ENCODE assay signal across 2 cellular contexts in the genomic region with DNA sequence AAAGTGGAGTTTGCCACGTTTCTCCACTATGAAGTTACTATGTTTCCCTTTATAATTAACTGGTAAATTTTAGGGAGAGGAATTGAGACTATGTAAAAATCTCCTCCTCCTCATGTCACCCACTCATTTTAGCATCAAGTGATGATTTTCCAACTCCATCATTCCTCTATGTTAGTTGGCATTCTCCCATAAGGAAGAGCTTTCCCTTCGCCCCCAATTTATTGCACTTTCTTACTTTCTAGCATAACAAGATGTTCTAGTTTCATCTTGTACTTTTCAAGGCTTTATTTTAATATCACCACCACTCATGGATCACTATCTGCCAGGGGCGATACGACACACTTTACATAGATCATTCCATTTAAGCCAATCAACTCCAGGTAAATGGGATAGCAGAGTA.
"Had no signal": no experiment of that assay in that cellular context is flagged by ENCODE, and none has a peak within 500 bp of the region (broad histone marks: within the 10 kb centered on the region; RNA-seq: fewer than 3 reads in every experiment).

No MANE protein-coding gene starts in this region.

- DNase-seq: GDM1, GF-D8 had no signal
